ENCODE assay signal across 19 cellular contexts in the genomic region with DNA sequence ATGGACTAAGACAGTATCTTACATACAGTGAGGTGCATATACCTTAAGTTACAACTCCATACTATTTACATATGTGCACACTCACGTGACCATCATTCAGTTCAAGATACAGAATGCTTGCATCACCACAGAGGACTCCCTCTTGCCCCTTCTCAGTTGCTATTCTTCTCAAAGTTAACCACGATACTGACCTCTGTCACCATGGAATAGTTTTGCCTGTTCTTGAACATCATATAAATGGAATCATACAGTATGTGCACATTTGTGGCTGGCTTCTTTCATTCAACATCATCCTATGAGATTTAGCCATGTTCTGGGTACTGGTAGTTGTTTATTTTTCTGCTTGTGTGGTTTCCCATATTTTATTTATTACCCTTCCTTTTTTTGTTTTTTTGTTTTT.
"Had no signal": no experiment of that assay in that cellular context is flagged by ENCODE, and none has a peak within 500 bp of the region (broad histone marks: within the 10 kb centered on the region; RNA-seq: fewer than 3 reads in every experiment).

No MANE protein-coding gene starts in this region.

- H3K27ac ChIP-seq: colonic mucosa, foreskin keratinocyte, gastroesophageal sphincter, heart left ventricle, hepatocyte, left lung, neural progenitor cell, parathyroid adenoma, testis, tibial artery had no signal

- DNase-seq: colonic mucosa; effector memory CD8-positive, alpha-beta T cell; foreskin keratinocyte; heart left ventricle; left cardiac atrium; left lung; mesendoderm; midbrain; naive thymus-derived CD4-positive, alpha-beta T cell; stimulated activated CD4-positive, alpha-beta T cell treated with anti-CD3 and anti-CD28 coated beads, Interleukin-2, amount 100 ng/mL, for 24 hours; stimulated activated CD4-positive, alpha-beta T cell treated with anti-CD3 and anti-CD28 coated beads, Interleukin-4, amount 100 ng/mL, for 24 hours; stimulated activated naive CD4-positive, alpha-beta T cell treated with Interleukin-2 at 50 U/mL for 16 hours; substantia nigra; testis; tibial artery had no signal

- H3K4me3 ChIP-seq: colonic mucosa, gastroesophageal sphincter, heart left ventricle, hepatocyte, left lung, neural progenitor cell, testis, tibial artery had no signal

- H3K9me3 ChIP-seq: colonic mucosa, gastroesophageal sphincter, heart left ventricle, left lung, testis, tibial artery had no signal

- H3K4me1 ChIP-seq: colonic mucosa, foreskin keratinocyte, neural progenitor cell, parathyroid adenoma, testis had no signal

- H3K27me3 ChIP-seq: colonic mucosa, gastroesophageal sphincter, heart left ventricle, hepatocyte, left lung, testis, tibial artery had no signal

- H3K36me3 ChIP-seq: colonic mucosa, gastroesophageal sphincter, heart left ventricle, left lung, neural progenitor cell, tibial artery had no signal
